33 cellular contexts compared by ENCODE assay signal in the genomic region with DNA sequence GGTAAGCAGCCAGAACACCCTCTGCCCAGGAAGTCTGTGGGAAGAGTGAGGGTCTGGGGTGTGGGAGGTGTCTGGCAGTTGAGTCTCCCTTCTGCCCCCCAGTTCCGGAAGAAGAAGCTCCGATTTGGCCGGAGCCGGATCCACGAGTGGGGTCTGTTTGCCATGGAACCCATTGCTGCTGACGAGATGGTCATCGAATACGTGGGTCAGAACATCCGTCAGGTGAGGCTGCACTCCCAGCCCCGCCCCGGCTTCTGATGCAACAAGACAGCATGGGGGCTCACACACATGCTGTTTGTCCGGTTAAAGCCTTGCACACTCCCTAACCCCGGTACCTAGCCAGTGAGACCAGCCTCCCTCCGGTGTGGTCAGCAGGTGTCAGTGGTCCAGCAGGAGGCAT.
"Had no signal": no experiment of that assay in that cellular context is flagged by ENCODE, and none has a peak within 500 bp of the region (broad histone marks: within the 10 kb centered on the region; RNA-seq: fewer than 3 reads in every experiment).

No MANE protein-coding gene starts in this region.

- H3K27ac Mint-ChIP-seq: activated B cell treated with CpG ODN at 0.5 μM for 24 hours; activated CD4-positive, alpha-beta memory T cell treated with anti-CD3 and anti-CD28 coated beads, Interleukin-2, amount 10 ng/mL, durations not matched to agents 7 days and 5 days; activated CD4-positive, alpha-beta T cell treated with anti-CD3 and anti-CD28 coated beads, Interleukin-2, amount 10 ng/mL, durations not matched to agents 24 days and 14 days; activated CD8-positive, alpha-beta memory T cell treated with anti-CD3 and anti-CD28 coated beads, Interleukin-2, amount 10 ng/mL, durations not matched to agents 7 days and 5 days; activated CD8-positive, alpha-beta T cell treated with anti-CD3 and anti-CD28 coated beads, Interleukin-2, amount 10 ng/mL, durations not matched to agents 7 days and 5 days; activated naive CD4-positive, alpha-beta T cell treated with anti-CD3 and anti-CD28 coated beads, Interleukin-2, amount 50 U/mL, for 24 hours; activated naive CD8-positive, alpha-beta T cell; activated T-helper 2 cell treated with anti-CD3 and anti-CD28 coated beads, Interferon-gamma antibody, Interleukin-2, Interleukin-4, amounts not matched to agents 10 μg/mL and 5 μg/mL and 100 μg/mL, durations not matched to agents 14 hours and 24 hours and 36 hours; T-helper 1 cell treated with Interleukin-12 subunit alpha and Interleukin-12 subunit beta and Interleukin-4 antibody, amounts not matched to agents 30 μg/mL and 1 μg/mL, for 36 hours; T-helper 2 cell treated with Interferon-gamma antibody and Interleukin-4, amounts not matched to agents 5 μg/mL and 100 μg/mL, for 36 hours had no signal

- H3K27ac ChIP-seq: ascending aorta, body of pancreas, brain microvascular endothelial cell, breast epithelium, VCaP had no signal

- H3K9me3 ChIP-seq: ascending aorta, body of pancreas, breast epithelium had no signal

- H3K4me1 ChIP-seq: breast epithelium had no signal

- H3K4me3 Mint-ChIP-seq: activated B cell treated with CpG ODN at 0.5 μM for 24 hours; activated CD4-positive, alpha-beta memory T cell treated with anti-CD3 and anti-CD28 coated beads, Interleukin-2, amount 10 ng/mL, durations not matched to agents 7 days and 5 days; activated CD4-positive, alpha-beta T cell treated with anti-CD3 and anti-CD28 coated beads, Interleukin-2, amount 10 ng/mL, durations not matched to agents 24 days and 14 days; activated CD8-positive, alpha-beta memory T cell treated with anti-CD3 and anti-CD28 coated beads, Interleukin-2, amount 10 ng/mL, durations not matched to agents 7 days and 5 days; activated CD8-positive, alpha-beta T cell treated with anti-CD3 and anti-CD28 coated beads, Interleukin-2, amount 10 ng/mL, durations not matched to agents 7 days and 5 days; activated naive CD4-positive, alpha-beta T cell treated with anti-CD3 and anti-CD28 coated beads, Interleukin-2, amount 10 ng/mL, durations not matched to agents 7 days and 5 days; activated naive CD4-positive, alpha-beta T cell treated with anti-CD3 and anti-CD28 coated beads, Interleukin-2, amount 50 U/mL, for 24 hours; activated naive CD8-positive, alpha-beta T cell; activated T-cell treated with anti-CD3 and anti-CD28 coated beads, Interleukin-2, amount 50 U/mL, for 24 hours; T-helper 1 cell treated with Interleukin-12 subunit alpha and Interleukin-12 subunit beta and Interleukin-4 antibody, amounts not matched to agents 30 μg/mL and 1 μg/mL, for 36 hours; T-helper 2 cell treated with Interferon-gamma antibody and Interleukin-4, amounts not matched to agents 5 μg/mL and 100 μg/mL, for 36 hours had no signal

- H3K27me3 ChIP-seq: ascending aorta, body of pancreas, brain microvascular endothelial cell, breast epithelium had no signal

- FAIRE-seq: TTC549 had no signal

- H3K36me3 Mint-ChIP-seq: activated naive CD8-positive, alpha-beta T cell had no signal

- DNase-seq: activated B cell treated with CpG ODN at 0.5 μM for 24 hours; activated CD4-positive, alpha-beta memory T cell treated with anti-CD3 and anti-CD28 coated beads, Interleukin-2, amount 10 ng/mL, durations not matched to agents 7 days and 5 days; activated CD4-positive, alpha-beta T cell treated with anti-CD3 and anti-CD28 coated beads for 4 hours; activated CD4-positive, alpha-beta T cell treated with anti-CD3 and anti-CD28 coated beads, Interleukin-2, amount 10 ng/mL, durations not matched to agents 24 days and 14 days; activated CD4-positive, alpha-beta T cell treated with anti-CD3 and anti-CD28 coated beads, Interleukin-2, amount 50 U/mL, for 48 hours; activated CD4-positive, CD25-positive, alpha-beta regulatory T cell treated with anti-CD3 and anti-CD28 coated beads, Interleukin-2, amount 50 U/mL, for 72 hours; activated CD8-positive, alpha-beta memory T cell treated with anti-CD3 and anti-CD28 coated beads for 24 hours; activated CD8-positive, alpha-beta memory T cell treated with anti-CD3 and anti-CD28 coated beads, Interleukin-2, amount 10 ng/mL, durations not matched to agents 7 days and 5 days; activated CD8-positive, alpha-beta memory T cell treated with anti-CD3 and anti-CD28 coated beads, Interleukin-2, amount 50 U/mL, for 48 hours; activated CD8-positive, alpha-beta T cell treated with anti-CD3 and anti-CD28 coated beads, Interleukin-2, amount 10 ng/mL, durations not matched to agents 7 days and 5 days; activated effector memory CD4-positive, alpha-beta T cell treated with Interleukin-2 at 50 U/mL for 16 hours; activated gamma-delta T cell; activated naive CD4-positive, alpha-beta T cell treated with anti-CD3 and anti-CD28 coated beads, Interleukin-2, amount 10 ng/mL, durations not matched to agents 7 days and 5 days; activated naive CD4-positive, alpha-beta T cell treated with Interleukin-2 at 50 U/mL for 16 hours; activated T-cell treated with anti-CD3 and anti-CD28 coated beads, Interleukin-2, amount 50 U/mL, for 24 hours; activated T-cell treated with anti-CD3 and anti-CD28 coated beads, Interleukin-2, amount 50 U/mL, for 48 hours; amygdala; anterior cingulate cortex; body of pancreas; brain microvascular endothelial cell; central memory CD4-positive, alpha-beta T cell; T-helper 1 cell; T-helper 2 cell; T-helper 9 cell had no signal

- H3K4me3 ChIP-seq: ascending aorta, body of pancreas, breast epithelium had no signal

- H3K27me3 Mint-ChIP-seq: activated B cell treated with CpG ODN at 0.5 μM for 24 hours; activated CD4-positive, alpha-beta memory T cell treated with anti-CD3 and anti-CD28 coated beads, Interleukin-2, amount 10 ng/mL, durations not matched to agents 7 days and 5 days; activated CD4-positive, alpha-beta T cell treated with anti-CD3 and anti-CD28 coated beads, Interleukin-2, amount 10 ng/mL, durations not matched to agents 24 days and 14 days; activated CD8-positive, alpha-beta memory T cell treated with anti-CD3 and anti-CD28 coated beads, Interleukin-2, amount 10 ng/mL, durations not matched to agents 7 days and 5 days; activated naive CD4-positive, alpha-beta T cell treated with anti-CD3 and anti-CD28 coated beads, Interleukin-2, amount 10 ng/mL, durations not matched to agents 7 days and 5 days; activated naive CD4-positive, alpha-beta T cell treated with anti-CD3 and anti-CD28 coated beads, Interleukin-2, amount 50 U/mL, for 24 hours; activated naive CD8-positive, alpha-beta T cell; activated T-cell treated with anti-CD3 and anti-CD28 coated beads, Interleukin-2, amount 50 U/mL, for 24 hours had no signal

- H3K9me3 Mint-ChIP-seq: activated B cell treated with CpG ODN at 0.5 μM for 24 hours; activated CD4-positive, alpha-beta memory T cell treated with anti-CD3 and anti-CD28 coated beads, Interleukin-2, amount 10 ng/mL, durations not matched to agents 7 days and 5 days; activated CD4-positive, alpha-beta T cell treated with anti-CD3 and anti-CD28 coated beads, Interleukin-2, amount 10 ng/mL, durations not matched to agents 24 days and 14 days; activated naive CD4-positive, alpha-beta T cell treated with anti-CD3 and anti-CD28 coated beads, Interleukin-2, amount 10 ng/mL, durations not matched to agents 7 days and 5 days; activated naive CD4-positive, alpha-beta T cell treated with anti-CD3 and anti-CD28 coated beads, Interleukin-2, amount 50 U/mL, for 24 hours; activated T-cell treated with anti-CD3 and anti-CD28 coated beads, Interleukin-2, amount 50 U/mL, for 24 hours; activated T-helper 2 cell treated with anti-CD3 and anti-CD28 coated beads, Interferon-gamma antibody, Interleukin-2, Interleukin-4, amounts not matched to agents 10 μg/mL and 5 μg/mL and 100 μg/mL, durations not matched to agents 14 hours and 24 hours and 36 hours; T-helper 1 cell treated with Interleukin-12 subunit alpha and Interleukin-12 subunit beta and Interleukin-4 antibody, amounts not matched to agents 30 μg/mL and 1 μg/mL, for 36 hours; T-helper 2 cell treated with Interferon-gamma antibody and Interleukin-4, amounts not matched to agents 5 μg/mL and 100 μg/mL, for 36 hours had no signal

- H3K4me1 Mint-ChIP-seq: activated B cell treated with CpG ODN at 0.5 μM for 24 hours had no signal
